Comparison of ENCODE assay signal across 1 cellular context in the genomic region with DNA sequence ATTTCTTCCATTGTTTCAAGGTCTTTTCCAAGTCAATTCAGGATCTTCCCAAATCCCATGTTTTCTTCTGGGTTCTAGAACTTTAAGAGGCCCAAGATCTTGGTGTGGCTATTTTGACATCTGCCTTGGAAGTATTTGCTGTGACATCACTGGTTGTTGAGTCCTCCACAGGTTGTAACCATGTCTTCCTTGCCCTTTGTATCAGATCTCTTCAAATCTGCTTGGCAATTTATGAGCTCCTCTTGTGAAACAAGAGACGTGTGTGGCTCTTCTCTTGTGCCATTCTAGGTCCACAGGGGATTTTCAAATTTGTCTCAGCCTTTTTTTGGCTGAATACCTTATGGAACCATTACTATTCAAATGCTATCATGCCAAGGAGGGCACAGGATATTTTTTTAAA.
TF ChIP-seq lines count a peak whose summit lies in the region.

No MANE protein-coding gene starts in this region.

TF ChIP-seq in IMR-90, 13 proteins besides CTCF, POLR2A, EP300 and RAD21:
- TF ChIP-seq CEBPB (IDR thresholded peaks at IDR 0.05; ENCODE audit: low read depth, low read length) (no peak), SMC3 (IDR thresholded peaks at IDR 0.05; ENCODE audit: low read depth, low read length) (no peak), RFX5 (IDR thresholded peaks at IDR 0.05; ENCODE audit: low read depth, low read length) (no peak), CHD1 (IDR thresholded peaks at IDR 0.05; ENCODE audit: low read depth, low read length) (no peak), MXI1 (IDR thresholded peaks at IDR 0.05; ENCODE audit: borderline replicate concordance, low read depth, low read length) (no peak), NFE2L2 (IDR thresholded peaks at IDR 0.05; ENCODE audit: low read depth, low read length) (no peak), RCOR1 (IDR thresholded peaks at IDR 0.05; ENCODE audit: insufficient replicate concordance, low read length) (no peak), BHLHE40 (IDR thresholded peaks at IDR 0.05; ENCODE audit: low read depth, low read length) (no peak), MAZ (IDR thresholded peaks at IDR 0.05; ENCODE audit: borderline replicate concordance, low read depth, low read length) (no peak), FOS (IDR thresholded peaks at IDR 0.05; ENCODE audit: low read depth, low read length) (no peak), MAFK (IDR thresholded peaks at IDR 0.05; ENCODE audit: low read depth, low read length) (no peak)
- TF ChIP-seq, protein P1, sequence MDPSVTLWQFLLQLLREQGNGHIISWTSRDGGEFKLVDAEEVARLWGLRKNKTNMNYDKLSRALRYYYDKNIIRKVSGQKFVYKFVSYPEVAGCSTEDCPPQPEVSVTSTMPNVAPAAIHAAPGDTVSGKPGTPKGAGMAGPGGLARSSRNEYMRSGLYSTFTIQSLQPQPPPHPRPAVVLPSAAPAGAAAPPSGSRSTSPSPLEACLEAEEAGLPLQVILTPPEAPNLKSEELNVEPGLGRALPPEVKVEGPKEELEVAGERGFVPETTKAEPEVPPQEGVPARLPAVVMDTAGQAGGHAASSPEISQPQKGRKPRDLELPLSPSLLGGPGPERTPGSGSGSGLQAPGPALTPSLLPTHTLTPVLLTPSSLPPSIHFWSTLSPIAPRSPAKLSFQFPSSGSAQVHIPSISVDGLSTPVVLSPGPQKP (IDR thresholded peaks at IDR 0.05; ENCODE audit: borderline replicate concordance, low read depth, low read length), result no peak
- TF ChIP-seq, protein P2, sequence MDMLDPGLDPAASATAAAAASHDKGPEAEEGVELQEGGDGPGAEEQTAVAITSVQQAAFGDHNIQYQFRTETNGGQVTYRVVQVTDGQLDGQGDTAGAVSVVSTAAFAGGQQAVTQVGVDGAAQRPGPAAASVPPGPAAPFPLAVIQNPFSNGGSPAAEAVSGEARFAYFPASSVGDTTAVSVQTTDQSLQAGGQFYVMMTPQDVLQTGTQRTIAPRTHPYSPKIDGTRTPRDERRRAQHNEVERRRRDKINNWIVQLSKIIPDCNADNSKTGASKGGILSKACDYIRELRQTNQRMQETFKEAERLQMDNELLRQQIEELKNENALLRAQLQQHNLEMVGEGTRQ (IDR thresholded peaks at IDR 0.05; ENCODE audit: low read depth, low read length), result no peak
